Comparison of ENCODE assay signal across 2 cellular contexts in the genomic region with DNA sequence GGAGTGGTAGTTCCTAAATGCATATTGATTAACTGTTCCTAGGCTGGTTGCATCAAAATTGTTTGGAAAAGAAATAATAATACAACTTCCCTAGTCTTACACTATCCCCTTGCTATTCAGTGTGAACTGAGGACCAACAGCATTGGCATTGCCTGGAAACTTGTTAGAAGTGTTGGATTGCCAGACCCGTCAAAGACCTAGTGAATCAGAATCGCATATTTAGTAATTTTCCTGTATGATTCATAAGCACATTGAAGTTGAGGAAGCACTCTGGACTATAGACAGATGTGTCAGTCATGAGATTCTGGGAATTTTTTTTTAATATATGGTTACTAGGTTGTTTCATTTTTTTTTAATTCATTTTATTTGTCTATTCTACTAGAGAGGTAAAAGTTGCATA.
TF ChIP-seq lines count a peak whose summit lies in the region.

No MANE protein-coding gene starts in this region.

TF ChIP-seq in WTC11, 78 proteins besides CTCF, POLR2A, EP300 and RAD21 (continued from another document):
- TF ChIP-seq, protein P1, sequence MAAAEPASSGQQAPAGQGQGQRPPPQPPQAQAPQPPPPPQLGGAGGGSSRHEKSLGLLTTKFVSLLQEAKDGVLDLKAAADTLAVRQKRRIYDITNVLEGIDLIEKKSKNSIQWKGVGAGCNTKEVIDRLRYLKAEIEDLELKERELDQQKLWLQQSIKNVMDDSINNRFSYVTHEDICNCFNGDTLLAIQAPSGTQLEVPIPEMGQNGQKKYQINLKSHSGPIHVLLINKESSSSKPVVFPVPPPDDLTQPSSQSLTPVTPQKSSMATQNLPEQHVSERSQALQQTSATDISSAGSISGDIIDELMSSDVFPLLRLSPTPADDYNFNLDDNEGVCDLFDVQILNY (CRISPR knock-in tag; IDR thresholded peaks at IDR 0.05), result no peak
- TF ChIP-seq RORB (CRISPR knock-in tag; IDR thresholded peaks at IDR 0.05) (no peak), NFE2L1 (CRISPR knock-in tag; IDR thresholded peaks at IDR 0.05) (no peak), ZNF423 (CRISPR knock-in tag; IDR thresholded peaks at IDR 0.05) (no peak), ETV6 (CRISPR knock-in tag; IDR thresholded peaks at IDR 0.05) (no peak), TP53 (CRISPR knock-in tag; IDR thresholded peaks at IDR 0.05) (no peak), MYBL2 (CRISPR knock-in tag; IDR thresholded peaks at IDR 0.05) (no peak), MXD4 (CRISPR knock-in tag; IDR thresholded peaks at IDR 0.05; ENCODE audit: borderline replicate concordance) (no peak)
- TF ChIP-seq, protein P2, sequence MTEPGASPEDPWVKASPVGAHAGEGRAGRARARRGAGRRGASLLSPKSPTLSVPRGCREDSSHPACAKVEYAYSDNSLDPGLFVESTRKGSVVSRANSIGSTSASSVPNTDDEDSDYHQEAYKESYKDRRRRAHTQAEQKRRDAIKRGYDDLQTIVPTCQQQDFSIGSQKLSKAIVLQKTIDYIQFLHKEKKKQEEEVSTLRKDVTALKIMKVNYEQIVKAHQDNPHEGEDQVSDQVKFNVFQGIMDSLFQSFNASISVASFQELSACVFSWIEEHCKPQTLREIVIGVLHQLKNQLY (CRISPR knock-in tag; IDR thresholded peaks at IDR 0.05), result no peak
- TF ChIP-seq, protein P3, sequence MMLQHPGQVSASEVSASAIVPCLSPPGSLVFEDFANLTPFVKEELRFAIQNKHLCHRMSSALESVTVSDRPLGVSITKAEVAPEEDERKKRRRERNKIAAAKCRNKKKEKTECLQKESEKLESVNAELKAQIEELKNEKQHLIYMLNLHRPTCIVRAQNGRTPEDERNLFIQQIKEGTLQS (CRISPR knock-in tag; conservative IDR thresholded peaks at IDR 0.05), result no peak
- TF ChIP-seq, protein P4, sequence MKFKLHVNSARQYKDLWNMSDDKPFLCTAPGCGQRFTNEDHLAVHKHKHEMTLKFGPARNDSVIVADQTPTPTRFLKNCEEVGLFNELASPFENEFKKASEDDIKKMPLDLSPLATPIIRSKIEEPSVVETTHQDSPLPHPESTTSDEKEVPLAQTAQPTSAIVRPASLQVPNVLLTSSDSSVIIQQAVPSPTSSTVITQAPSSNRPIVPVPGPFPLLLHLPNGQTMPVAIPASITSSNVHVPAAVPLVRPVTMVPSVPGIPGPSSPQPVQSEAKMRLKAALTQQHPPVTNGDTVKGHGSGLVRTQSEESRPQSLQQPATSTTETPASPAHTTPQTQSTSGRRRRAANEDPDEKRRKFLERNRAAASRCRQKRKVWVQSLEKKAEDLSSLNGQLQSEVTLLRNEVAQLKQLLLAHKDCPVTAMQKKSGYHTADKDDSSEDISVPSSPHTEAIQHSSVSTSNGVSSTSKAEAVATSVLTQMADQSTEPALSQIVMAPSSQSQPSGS (CRISPR knock-in tag; IDR thresholded peaks at IDR 0.05; ENCODE audit: borderline replicate concordance, low read depth), result no peak

TF ChIP-seq in GM23338, 12 proteins besides CTCF, POLR2A, EP300 and RAD21 (continued from another document):
- TF ChIP-seq, protein P5, sequence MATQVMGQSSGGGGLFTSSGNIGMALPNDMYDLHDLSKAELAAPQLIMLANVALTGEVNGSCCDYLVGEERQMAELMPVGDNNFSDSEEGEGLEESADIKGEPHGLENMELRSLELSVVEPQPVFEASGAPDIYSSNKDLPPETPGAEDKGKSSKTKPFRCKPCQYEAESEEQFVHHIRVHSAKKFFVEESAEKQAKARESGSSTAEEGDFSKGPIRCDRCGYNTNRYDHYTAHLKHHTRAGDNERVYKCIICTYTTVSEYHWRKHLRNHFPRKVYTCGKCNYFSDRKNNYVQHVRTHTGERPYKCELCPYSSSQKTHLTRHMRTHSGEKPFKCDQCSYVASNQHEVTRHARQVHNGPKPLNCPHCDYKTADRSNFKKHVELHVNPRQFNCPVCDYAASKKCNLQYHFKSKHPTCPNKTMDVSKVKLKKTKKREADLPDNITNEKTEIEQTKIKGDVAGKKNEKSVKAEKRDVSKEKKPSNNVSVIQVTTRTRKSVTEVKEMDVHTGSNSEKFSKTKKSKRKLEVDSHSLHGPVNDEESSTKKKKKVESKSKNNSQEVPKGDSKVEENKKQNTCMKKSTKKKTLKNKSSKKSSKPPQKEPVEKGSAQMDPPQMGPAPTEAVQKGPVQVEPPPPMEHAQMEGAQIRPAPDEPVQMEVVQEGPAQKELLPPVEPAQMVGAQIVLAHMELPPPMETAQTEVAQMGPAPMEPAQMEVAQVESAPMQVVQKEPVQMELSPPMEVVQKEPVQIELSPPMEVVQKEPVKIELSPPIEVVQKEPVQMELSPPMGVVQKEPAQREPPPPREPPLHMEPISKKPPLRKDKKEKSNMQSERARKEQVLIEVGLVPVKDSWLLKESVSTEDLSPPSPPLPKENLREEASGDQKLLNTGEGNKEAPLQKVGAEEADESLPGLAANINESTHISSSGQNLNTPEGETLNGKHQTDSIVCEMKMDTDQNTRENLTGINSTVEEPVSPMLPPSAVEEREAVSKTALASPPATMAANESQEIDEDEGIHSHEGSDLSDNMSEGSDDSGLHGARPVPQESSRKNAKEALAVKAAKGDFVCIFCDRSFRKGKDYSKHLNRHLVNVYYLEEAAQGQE (IDR thresholded peaks at IDR 0.05; ENCODE audit: unreplicated experiment), result no peak
